11 cellular contexts compared by ENCODE assay signal in genomic region chr6:28634406-28634757, GRCh38.
DNase-seq lines count a peak whose midpoint lies in the region; ATAC-seq, FAIRE-seq and TF ChIP-seq lines count a peak whose summit lies in the region.
"Had no signal": no experiment of that assay in that cellular context is flagged by ENCODE, and none has a peak within 500 bp of the region (broad histone marks: within the 10 kb centered on the region; RNA-seq: fewer than 3 reads in every experiment).

No MANE protein-coding gene starts in this region.

- WGBS in A549 (ENCODE audit: missing lambda C conversion rate): 0% methylated on average over 4 of the region's 4 CpGs
- WGBS in mesodermal cell (ENCODE audit: insufficient coverage in 2 of 2), 2 experiments: 16 to 30% methylated on average over 3 of the region's 4 CpGs

- no peak for TF ChIP-seq RAD21 in A549 (conservative IDR thresholded peaks at IDR 0.05 in 1 of 2, IDR thresholded peaks at IDR 0.05 in 1 of 2)

- CTCF ChIA-PET in A549 (lab: Yijun Ruan, JAX): interaction anchor here (1.2 to 1.6 kb wide), 2 partner anchors 18 to 138 kb away, joined by 3 to 4 read pairs; no protein-coding TSS in a partner anchor

- no peak for DNase-seq in A549 (ENCODE audit: low read depth in 1 of 2, low spot score in 1 of 2)
- DNase-seq in HFF-Myc (ENCODE audit: extremely low read depth, low read depth): no peak
- DNase-seq in cardiac fibroblast (ENCODE audit: low read depth in 2 of 2): no peak
- no peak for DNase-seq in nucleus accumbens (lab: John Stamatoyannopoulos, UW)
- DNase-seq in stimulated activated CD4-positive, alpha-beta T cell treated with anti-CD3 and anti-CD28 coated beads, Interleukin-15, amount 100 ng/mL, for 24 hours: no peak
- no peak for DNase-seq in NCI-H446 treated with DMSO at 0.1 percent for 48 hours (lab: John Stamatoyannopoulos, UW)
- DNase-seq in RPMI8226: no peak
- DNase-seq: activated CD4-positive, alpha-beta T cell treated with anti-CD3 and anti-CD28 coated beads, Interleukin-2, amount 50 U/mL, for 4 hours; dermis blood vessel endothelial cell; stimulated activated CD4-positive, alpha-beta T cell treated with anti-CD3 and anti-CD28 coated beads, Interleukin-4, amount 100 ng/mL, for 24 hours had no signal

- H3K4me1 ChIP-seq in A549: no peaks in the 10 kb centered on the region
- H3K4me1 ChIP-seq in mesodermal cell (ENCODE audit: control insufficient read depth, insufficient read depth, low read length, poor library complexity, severe bottlenecking): no peaks in the 10 kb centered on the region

- H3K4me3 ChIP-seq in A549 (peak overlapping the region; percentile 60), HFF-Myc (replicated peaks; ENCODE audit: low read depth, low read length) (peak overlapping the region; percentile 41), cardiac fibroblast (replicated peaks in 1 of 2; ENCODE audit: low read depth in 2 of 2, low read length in 2 of 2) (peak overlapping the region; percentile 38 to 49), mesodermal cell (ENCODE audit: extremely low read depth, insufficient read depth, low read length, poor library complexity, severe bottlenecking) (peak overlapping the region; percentile 54)

- no peak for TF ChIP-seq EP300 in A549 (IDR thresholded peaks at IDR 0.05)

- H3K9me3 ChIP-seq in A549 (no peaks in the 10 kb centered on the region), mesodermal cell (ENCODE audit: control insufficient read depth, low read length) (no peaks in the 10 kb centered on the region)

- peak; percentile 30 to 32; a peak in 5 of 6 replicates for ATAC-seq in A549

- H3K4me2 ChIP-seq in A549: peak overlapping the region; percentile 80

- TF ChIP-seq CTCF in A549 (IDR thresholded peaks at IDR 0.05): no peak
- TF ChIP-seq CTCF in HFF-Myc (IDR thresholded peaks at IDR 0.05; ENCODE audit: low read depth, low read length, missing control alignments): no peak
- no peak for TF ChIP-seq CTCF in cardiac fibroblast (IDR thresholded peaks at IDR 0.05; ENCODE audit: low read depth, low read length)

- no peak for FAIRE-seq in A549 (lab: Jason Lieb, UNC)

- peak overlapping the region in 1 of 2 experiments; percentile 66; a peak in 3 of 6 replicates for H3K27ac ChIP-seq in A549
- H3K27ac ChIP-seq in mesodermal cell (ENCODE audit: low read depth, low read length, severe bottlenecking): no peak overlapping the region

- H3K36me3 ChIP-seq in mesodermal cell (ENCODE audit: control insufficient read depth, insufficient read depth, low read length): no peaks in the 10 kb centered on the region

- no peak for TF ChIP-seq POLR2A in A549 (IDR thresholded peaks at IDR 0.05; ENCODE audit: low read length)

- POLR2A ChIA-PET in A549 (lab: Yijun Ruan, JAX): interaction anchor here (1.2 to 1.4 kb wide), 2 partner anchors 14 to 28 kb away, joined by 3 to 7 read pairs; no protein-coding TSS in a partner anchor

TF ChIP-seq in A549, 52 proteins besides CTCF, POLR2A, EP300 and RAD21:
- no peak for TF ChIP-seq HOXB13 (CRISPR knock-in tag; IDR thresholded peaks at IDR 0.05; ENCODE audit: low read depth)
- TF ChIP-seq CHD4 (IDR thresholded peaks at IDR 0.05; ENCODE audit: borderline replicate concordance): no peak
- TF ChIP-seq HOXB5 (CRISPR knock-in tag; IDR thresholded peaks at IDR 0.05): no peak
- TF ChIP-seq CHD2 (IDR thresholded peaks at IDR 0.05; ENCODE audit: low read length, partially characterized antibody): no peak
- TF ChIP-seq BCL3 (IDR thresholded peaks at IDR 0.05): no peak
- TF ChIP-seq JUN (IDR thresholded peaks at IDR 0.05): no peak
- no peak for TF ChIP-seq NFE2L2 (conservative IDR thresholded peaks at IDR 0.05; ENCODE audit: low read length)
- no peak for TF ChIP-seq ESRRA (IDR thresholded peaks at IDR 0.05; ENCODE audit: borderline replicate concordance, low read length)
- no peak for TF ChIP-seq E2F6 (IDR thresholded peaks at IDR 0.05; ENCODE audit: borderline replicate concordance, low read depth)
- no peak for TF ChIP-seq NPAS2 (CRISPR knock-in tag; IDR thresholded peaks at IDR 0.05; ENCODE audit: borderline replicate concordance)
- no peak for TF ChIP-seq NR3C1 (IDR thresholded peaks at IDR 0.05)
TF ChIP-seq in A549: peak in this region for 0.
